In the genomic region with DNA sequence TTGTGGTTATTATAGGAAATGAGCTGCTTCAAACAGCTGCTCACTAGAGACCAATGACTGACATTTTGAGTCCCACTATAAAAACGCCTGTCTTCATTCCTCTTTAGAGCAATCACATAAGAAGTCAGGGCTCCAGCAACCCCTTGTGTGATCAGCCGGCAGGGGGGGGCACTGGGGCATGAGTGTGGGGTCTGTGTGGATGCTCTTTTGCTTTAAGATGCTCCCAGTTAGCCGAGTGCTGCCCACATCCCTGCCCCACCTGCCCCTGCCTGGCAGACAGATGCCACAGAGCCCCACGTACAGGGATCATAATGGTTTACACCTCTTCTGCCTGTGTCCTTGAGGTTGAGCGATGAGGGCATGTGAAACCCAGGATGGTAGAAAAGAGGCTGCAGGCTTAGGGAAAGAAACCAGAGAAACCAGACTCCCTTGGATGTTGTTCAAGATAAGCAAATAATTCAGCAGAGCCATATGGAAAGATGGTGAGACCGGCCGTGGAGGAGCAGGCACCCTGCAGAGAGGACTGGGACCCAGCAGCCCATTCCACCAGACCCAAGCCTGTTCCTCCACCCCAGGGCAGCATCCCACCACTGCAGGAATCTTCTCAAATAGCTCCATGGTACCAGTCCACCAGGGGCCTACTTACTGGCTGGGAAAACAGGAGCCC, we compare ENCODE assay signal across 16 cellular contexts. TPM values are rescaled to one million over a fixed set of nuclear protein-coding genes. Genes with fewer than 3 reads are reported as not detected.
"Had no signal": no experiment of that assay in that cellular context is flagged by ENCODE, and none has a peak within 500 bp of the region (broad histone marks: within the 10 kb centered on the region; RNA-seq: fewer than 3 reads in every experiment).

No MANE protein-coding gene starts in this region.

- H3K27ac ChIP-seq: esophagus muscularis mucosa, psoas muscle, right lobe of liver, testis had no signal

- H3K36me3 ChIP-seq: esophagus muscularis mucosa, right lobe of liver had no signal

- H3K4me3 ChIP-seq: esophagus muscularis mucosa, psoas muscle, right lobe of liver, testis had no signal

- H3K27me3 ChIP-seq: right lobe of liver, testis had no signal

- H3K9me3 ChIP-seq: esophagus muscularis mucosa, psoas muscle, right lobe of liver, testis had no signal

- H3K4me1 ChIP-seq: esophagus muscularis mucosa, psoas muscle, right lobe of liver, testis had no signal

- DNase-seq: activated CD4-positive, alpha-beta T cell treated with anti-CD3 and anti-CD28 coated beads, Interleukin-2, amount 50 U/mL, for 1 hour; activated naive CD8-positive, alpha-beta T cell treated with anti-CD3 and anti-CD28 coated beads, Interleukin-2, amount 10 ng/mL, durations not matched to agents 7 days and 5 days; activated T-cell treated with anti-CD3 and anti-CD28 coated beads, Interleukin-2, amount 50 U/mL, for 24 hours; anterior cingulate cortex; glutamatergic neuron; immature natural killer cell; nucleus accumbens; psoas muscle; stimulated activated naive CD4-positive, alpha-beta T cell treated with Interleukin-2 at 50 U/mL for 16 hours; T-helper 17 cell; testis had no signal

- ATAC-seq: left lobe of liver; natural killer cell treated with Interleukin-12 subunit alpha and Interleukin-12 subunit beta and Interleukin-15 and Interleukin-18, amount 100 ng/mL, for 72 hours; psoas muscle; right lobe of liver; T-helper 17 cell had no signal

RNA-seq across cellular contexts. Expression of a gene that starts 55.4 kb away (rescaled TPM):
- total RNA-seq: activated naive CD8-positive, alpha-beta T cell treated with anti-CD3 and anti-CD28 coated beads, Interleukin-2, amount 10 ng/mL, durations not matched to agents 7 days and 5 days; fibroblast of villous mesenchyme; natural killer cell treated with Interleukin-12 subunit alpha and Interleukin-12 subunit beta and Interleukin-15 and Interleukin-18, amount 100 ng/mL, for 72 hours had no signal
- polyA plus RNA-seq: immature natural killer cell had no signal
